1 cellular context compared by ENCODE assay signal in the genomic region with DNA sequence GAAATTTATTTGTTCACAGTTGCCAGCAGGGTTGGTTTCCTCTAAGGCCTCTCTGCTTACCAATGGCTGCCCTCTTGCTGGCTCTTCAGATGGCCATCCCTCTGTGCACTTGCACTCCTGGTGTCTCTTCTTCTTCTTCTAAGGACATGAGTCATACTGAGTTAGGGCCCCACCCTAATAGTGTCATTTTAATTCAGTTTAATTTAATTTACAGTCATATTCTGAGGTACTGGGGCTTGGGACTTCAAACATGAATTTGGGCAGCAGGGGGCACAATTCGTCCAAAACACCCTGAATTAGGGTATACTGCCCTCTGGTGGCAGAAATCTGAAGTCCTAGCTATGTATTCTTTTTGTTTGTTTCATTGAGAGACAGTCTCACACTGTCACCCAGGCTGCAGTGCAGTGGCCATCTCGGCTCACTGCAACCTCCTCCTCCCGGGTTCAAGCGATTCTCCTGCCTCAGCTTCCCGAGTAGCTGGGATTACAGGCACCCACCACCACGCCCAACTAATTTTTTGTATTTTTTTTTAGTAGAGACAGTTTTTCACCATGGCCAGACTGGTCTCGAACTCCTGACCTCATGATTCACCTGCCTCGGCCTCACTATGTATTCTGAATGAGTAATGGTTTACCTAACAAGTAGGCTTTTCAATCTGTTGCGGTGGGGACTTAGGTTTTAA.
TF ChIP-seq lines count a peak whose summit lies in the region.

No MANE protein-coding gene starts in this region.

TF ChIP-seq in K562, 482 proteins besides CTCF, POLR2A, EP300 and RAD21 (continued from another document):
- TF ChIP-seq, protein P1, sequence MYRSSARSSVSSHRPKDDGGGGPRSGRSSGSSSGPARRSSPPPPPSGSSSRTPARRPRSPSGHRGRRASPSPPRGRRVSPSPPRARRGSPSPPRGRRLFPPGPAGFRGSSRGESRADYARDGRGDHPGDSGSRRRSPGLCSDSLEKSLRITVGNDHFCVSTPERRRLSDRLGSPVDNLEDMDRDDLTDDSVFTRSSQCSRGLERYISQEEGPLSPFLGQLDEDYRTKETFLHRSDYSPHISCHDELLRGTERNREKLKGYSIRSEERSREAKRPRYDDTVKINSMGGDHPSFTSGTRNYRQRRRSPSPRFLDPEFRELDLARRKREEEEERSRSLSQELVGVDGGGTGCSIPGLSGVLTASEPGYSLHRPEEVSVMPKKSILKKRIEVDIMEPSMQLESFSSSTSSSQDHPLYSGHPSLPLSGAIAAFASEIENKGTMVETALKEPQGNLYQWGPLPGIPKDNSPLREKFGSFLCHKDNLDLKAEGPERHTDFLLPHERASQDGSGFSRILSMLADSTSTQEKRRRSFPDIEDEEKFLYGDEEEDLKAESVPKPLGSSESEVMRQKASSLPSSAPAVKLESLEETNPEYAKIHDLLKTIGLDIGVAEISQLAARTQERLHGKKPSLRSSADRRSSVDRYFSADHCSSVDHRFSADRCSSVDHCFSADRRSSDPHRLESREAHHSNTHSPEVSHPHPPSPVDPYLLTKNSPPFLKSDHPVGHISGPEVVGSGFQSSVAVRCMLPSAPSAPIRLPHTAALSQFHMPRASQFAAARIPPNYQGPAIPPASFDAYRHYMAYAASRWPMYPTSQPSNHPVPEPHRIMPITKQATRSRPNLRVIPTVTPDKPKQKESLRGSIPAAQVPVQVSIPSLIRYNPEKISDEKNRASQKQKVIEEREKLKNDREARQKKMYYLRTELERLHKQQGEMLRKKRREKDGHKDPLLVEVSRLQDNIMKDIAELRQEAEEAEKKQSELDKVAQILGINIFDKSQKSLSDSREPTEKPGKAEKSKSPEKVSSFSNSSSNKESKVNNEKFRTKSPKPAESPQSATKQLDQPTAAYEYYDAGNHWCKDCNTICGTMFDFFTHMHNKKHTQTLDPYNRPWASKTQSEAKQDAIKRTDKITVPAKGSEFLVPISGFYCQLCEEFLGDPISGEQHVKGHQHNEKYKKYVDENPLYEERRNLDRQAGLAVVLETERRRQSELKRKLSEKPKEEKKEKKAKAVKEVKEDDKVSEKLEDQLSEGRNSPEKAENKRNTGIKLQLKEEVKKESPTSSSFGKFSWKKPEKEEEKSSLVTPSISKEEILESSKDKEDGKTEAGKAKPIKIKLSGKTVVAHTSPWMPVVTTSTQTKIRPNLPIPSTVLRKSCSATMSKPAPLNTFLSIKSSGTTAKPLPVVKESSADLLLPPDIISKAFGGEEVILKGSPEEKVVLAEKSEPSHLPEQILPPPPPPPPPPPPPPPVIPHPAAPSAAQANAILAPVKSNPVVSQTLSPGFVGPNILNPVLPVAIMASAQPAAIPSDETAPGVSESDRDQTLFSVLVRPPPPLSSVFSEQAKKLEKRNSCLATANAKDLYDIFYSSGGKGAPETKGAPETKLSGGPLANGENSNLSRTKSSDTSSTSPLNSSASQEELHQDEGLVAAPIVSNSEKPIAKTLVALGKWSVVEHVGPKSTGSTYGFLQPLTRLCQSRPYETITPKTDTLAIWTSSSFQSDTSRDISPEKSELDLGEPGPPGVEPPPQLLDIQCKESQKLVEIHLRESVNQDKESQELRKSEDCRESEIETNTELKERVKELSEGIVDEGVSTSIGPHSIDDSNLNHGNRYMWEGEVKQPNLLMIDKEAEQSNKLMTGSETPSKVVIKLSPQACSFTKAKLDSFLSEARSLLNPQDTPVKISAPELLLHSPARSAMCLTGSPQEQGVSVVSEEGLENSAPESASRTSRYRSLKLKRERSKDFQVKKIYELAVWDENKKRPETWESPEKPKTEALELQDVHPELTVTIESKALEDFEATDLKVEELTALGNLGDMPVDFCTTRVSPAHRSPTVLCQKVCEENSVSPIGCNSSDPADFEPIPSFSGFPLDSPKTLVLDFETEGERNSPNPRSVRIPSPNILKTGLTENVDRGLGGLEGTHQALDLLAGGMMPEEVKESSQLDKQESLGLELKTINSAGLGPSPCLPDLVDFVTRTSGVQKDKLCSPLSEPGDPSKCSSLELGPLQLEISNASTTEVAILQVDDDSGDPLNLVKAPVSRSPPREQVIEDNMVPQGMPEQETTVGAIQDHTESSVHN (IDR thresholded peaks at IDR 0.05; ENCODE audit: borderline replicate concordance in 1 of 2, low read depth in 1 of 2) = no peak
- TF ChIP-seq NBN (IDR thresholded peaks at IDR 0.05; ENCODE audit: low read depth) (peak; percentile 79; the same call in 1 of the 2 replicates), TEAD2 (tag; IDR thresholded peaks at IDR 0.05) (peak; percentile 97), PKNOX1 (IDR thresholded peaks at IDR 0.05) (peak; percentile 30; the same call in 1 of the 2 replicates), SIN3A (IDR thresholded peaks at IDR 0.05; ENCODE audit: borderline replicate concordance in 2 of 2, control insufficient read depth in 1 of 2, low read depth in 2 of 2, low read length in 2 of 2) (no peak), MCM3 (IDR thresholded peaks at IDR 0.05) (no peak), PTRF (tag; IDR thresholded peaks at IDR 0.05) (no peak), ZBTB1 (CRISPR knock-in tag; IDR thresholded peaks at IDR 0.05; ENCODE audit: borderline replicate concordance, low read depth) (no peak), JUN (IDR thresholded peaks at IDR 0.05; ENCODE audit: borderline replicate concordance, low read depth, low read length) (no peak), JUN (CRISPR knock-in tag; IDR thresholded peaks at IDR 0.05; ENCODE audit: borderline replicate concordance) (no peak), PHB2 (IDR thresholded peaks at IDR 0.05; ENCODE audit: low read depth) (no peak), NCOR1 (IDR thresholded peaks at IDR 0.05) (no peak), ZFP1 (CRISPR knock-in tag; IDR thresholded peaks at IDR 0.05) (no peak), TSC22D4 (tag; IDR thresholded peaks at IDR 0.05) (no peak), TRIM28 (IDR thresholded peaks at IDR 0.05) (no peak), TEAD4 (IDR thresholded peaks at IDR 0.05; ENCODE audit: low read length) (peak; percentile 89), TEAD4 (CRISPR knock-in tag; IDR thresholded peaks at IDR 0.05; ENCODE audit: borderline replicate concordance) (no peak), MBD1 (CRISPR knock-in tag; IDR thresholded peaks at IDR 0.05) (no peak), NUFIP1 (IDR thresholded peaks at IDR 0.05; ENCODE audit: partially characterized antibody) (no peak)
- TF ChIP-seq, protein P2, sequence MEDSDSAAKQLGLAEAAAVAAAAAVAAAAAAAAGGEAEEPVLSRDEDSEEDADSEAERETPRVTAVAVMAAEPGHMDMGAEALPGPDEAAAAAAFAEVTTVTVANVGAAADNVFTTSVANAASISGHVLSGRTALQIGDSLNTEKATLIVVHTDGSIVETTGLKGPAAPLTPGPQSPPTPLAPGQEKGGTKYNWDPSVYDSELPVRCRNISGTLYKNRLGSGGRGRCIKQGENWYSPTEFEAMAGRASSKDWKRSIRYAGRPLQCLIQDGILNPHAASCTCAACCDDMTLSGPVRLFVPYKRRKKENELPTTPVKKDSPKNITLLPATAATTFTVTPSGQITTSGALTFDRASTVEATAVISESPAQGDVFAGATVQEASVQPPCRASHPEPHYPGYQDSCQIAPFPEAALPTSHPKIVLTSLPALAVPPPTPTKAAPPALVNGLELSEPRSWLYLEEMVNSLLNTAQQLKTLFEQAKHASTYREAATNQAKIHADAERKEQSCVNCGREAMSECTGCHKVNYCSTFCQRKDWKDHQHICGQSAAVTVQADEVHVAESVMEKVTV (CRISPR knock-in tag; IDR thresholded peaks at IDR 0.05) = peak; percentile 81
- TF ChIP-seq, protein P3, sequence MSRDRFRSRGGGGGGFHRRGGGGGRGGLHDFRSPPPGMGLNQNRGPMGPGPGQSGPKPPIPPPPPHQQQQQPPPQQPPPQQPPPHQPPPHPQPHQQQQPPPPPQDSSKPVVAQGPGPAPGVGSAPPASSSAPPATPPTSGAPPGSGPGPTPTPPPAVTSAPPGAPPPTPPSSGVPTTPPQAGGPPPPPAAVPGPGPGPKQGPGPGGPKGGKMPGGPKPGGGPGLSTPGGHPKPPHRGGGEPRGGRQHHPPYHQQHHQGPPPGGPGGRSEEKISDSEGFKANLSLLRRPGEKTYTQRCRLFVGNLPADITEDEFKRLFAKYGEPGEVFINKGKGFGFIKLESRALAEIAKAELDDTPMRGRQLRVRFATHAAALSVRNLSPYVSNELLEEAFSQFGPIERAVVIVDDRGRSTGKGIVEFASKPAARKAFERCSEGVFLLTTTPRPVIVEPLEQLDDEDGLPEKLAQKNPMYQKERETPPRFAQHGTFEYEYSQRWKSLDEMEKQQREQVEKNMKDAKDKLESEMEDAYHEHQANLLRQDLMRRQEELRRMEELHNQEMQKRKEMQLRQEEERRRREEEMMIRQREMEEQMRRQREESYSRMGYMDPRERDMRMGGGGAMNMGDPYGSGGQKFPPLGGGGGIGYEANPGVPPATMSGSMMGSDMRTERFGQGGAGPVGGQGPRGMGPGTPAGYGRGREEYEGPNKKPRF (IDR thresholded peaks at IDR 0.05; ENCODE audit: low read depth, low read length) = no peak
